14 cellular contexts compared by ENCODE assay signal in the genomic region with DNA sequence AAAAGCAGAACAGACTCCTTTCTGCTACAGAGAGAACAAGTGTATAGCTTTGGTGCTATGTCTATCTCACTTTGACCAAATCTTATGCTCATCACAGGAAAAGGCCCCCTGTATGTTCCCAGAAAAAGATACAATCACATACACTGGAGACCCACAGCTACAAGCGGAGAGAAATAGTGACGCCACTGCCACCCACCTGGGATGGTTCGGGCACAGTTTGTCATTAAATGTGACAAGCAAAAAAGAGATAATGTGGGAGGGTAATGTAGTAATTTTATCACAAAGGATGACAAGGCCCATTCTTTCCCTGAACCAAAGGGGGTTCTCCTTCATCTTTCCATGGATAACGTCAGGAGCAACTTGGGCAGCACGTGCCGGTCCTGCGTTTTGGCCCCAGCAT.
"Had no signal": no experiment of that assay in that cellular context is flagged by ENCODE, and none has a peak within 500 bp of the region (broad histone marks: within the 10 kb centered on the region; RNA-seq: fewer than 3 reads in every experiment).

No MANE protein-coding gene starts in this region.

- H3K4me1 ChIP-seq: esophagus squamous epithelium, psoas muscle, stomach had no signal

- H3K79me2 ChIP-seq: hepatocyte had no signal

- H3K4me2 ChIP-seq: hepatocyte had no signal

- H3K27ac ChIP-seq: esophagus squamous epithelium, hepatocyte, psoas muscle, stomach had no signal

- ATAC-seq: effector memory CD8-positive, alpha-beta T cell; left colon; left ventricle myocardium superior; naive thymus-derived CD4-positive, alpha-beta T cell; psoas muscle; sciatic nerve had no signal

- H3K27me3 ChIP-seq: esophagus squamous epithelium, hepatocyte, stomach had no signal

- DNase-seq: effector memory CD8-positive, alpha-beta T cell; esophagus squamous epithelium; left colon; left ventricle myocardium superior; naive thymus-derived CD4-positive, alpha-beta T cell; nephron progenitor cell; psoas muscle; stimulated activated CD4-positive, alpha-beta T cell treated with anti-CD3 and anti-CD28 coated beads, Interleukin-12 subunit alpha, Interleukin-12 subunit beta, amount 100 ng/mL, for 4 hours; stimulated activated naive CD4-positive, alpha-beta T cell; stomach; trophoblast cell had no signal

- H3K4me3 ChIP-seq: esophagus squamous epithelium, hepatocyte, lung, psoas muscle, stomach had no signal

- H2AFZ ChIP-seq: hepatocyte had no signal

- H3K9me3 ChIP-seq: esophagus squamous epithelium, psoas muscle, stomach had no signal
